ENCODE assay signal across 19 cellular contexts in genomic region chr16:51031598-51031997, GRCh38.
"Had no signal": no experiment of that assay in that cellular context is flagged by ENCODE, and none has a peak within 500 bp of the region (broad histone marks: within the 10 kb centered on the region; RNA-seq: fewer than 3 reads in every experiment).

No MANE protein-coding gene starts in this region.

- ATAC-seq: esophagus mucosa, heart left ventricle, left colon, left ventricle myocardium superior, psoas muscle had no signal

- FAIRE-seq: endometrium, frontal cortex had no signal

- H3K4me1 ChIP-seq: psoas muscle, transverse colon had no signal

- H3K36me3 ChIP-seq: heart left ventricle, sigmoid colon, stomach, thoracic aorta, transverse colon had no signal

- DNase-seq: effector memory CD4-positive, alpha-beta T cell; heart left ventricle; hippocampal formation; left colon; left ventricle myocardium superior; mesenchymal stem cell; midbrain; psoas muscle; sigmoid colon; stimulated activated naive CD4-positive, alpha-beta T cell; stomach; substantia nigra; transverse colon had no signal

- H3K27me3 ChIP-seq: sigmoid colon, stomach, transverse colon had no signal

- H3K9me3 ChIP-seq: heart left ventricle, psoas muscle, sigmoid colon, stomach, thoracic aorta, transverse colon had no signal

- H3K27ac ChIP-seq: heart left ventricle, psoas muscle, sigmoid colon, skin epidermis, stomach, thoracic aorta, transverse colon had no signal

- H3K4me3 ChIP-seq: heart left ventricle, lung, psoas muscle, sigmoid colon, skin epidermis, stomach, thoracic aorta, transverse colon had no signal
